ENCODE assay signal across 24 cellular contexts in the genomic region with DNA sequence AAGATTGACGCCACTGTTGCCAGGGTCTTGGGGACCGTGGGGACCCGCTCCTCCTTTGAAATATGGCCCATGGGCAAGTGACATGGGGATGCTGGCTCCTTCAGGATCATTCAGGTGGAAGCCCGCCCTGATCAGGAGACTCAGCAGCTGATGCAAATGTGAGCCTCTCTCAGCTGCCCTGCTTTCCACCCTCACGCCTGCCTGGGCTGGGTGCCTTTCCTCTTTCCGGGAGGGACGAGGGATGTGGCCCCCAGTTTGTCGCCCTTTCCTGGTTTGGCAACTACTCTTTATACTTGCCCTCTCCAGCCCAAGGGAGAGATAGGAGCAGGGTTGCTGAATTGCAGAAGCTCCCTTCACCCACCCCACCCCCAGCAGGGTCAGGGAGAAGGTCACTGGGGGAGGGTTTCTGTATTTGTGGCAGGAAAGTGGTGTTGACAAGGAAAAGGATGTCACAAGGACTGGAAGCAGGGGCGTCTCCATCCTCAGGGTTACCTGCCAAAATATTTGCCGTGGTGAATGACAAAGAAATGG. TPM values are rescaled to one million over a fixed set of nuclear protein-coding genes. Genes with fewer than 3 reads are reported as not detected.
A peak's percentile ranks its signal among the peaks of the same experiment; 100 is the strongest.
DNase-seq lines count a peak whose midpoint lies in the region; ATAC-seq and TF ChIP-seq lines count a peak whose summit lies in the region.
"Had no signal": no experiment of that assay in that cellular context is flagged by ENCODE, and none has a peak within 500 bp of the region (broad histone marks: within the 10 kb centered on the region; RNA-seq: fewer than 3 reads in every experiment).

No MANE protein-coding gene starts in this region.

- H4K5ac ChIP-seq in mesendoderm (ENCODE audit: low read length), result no peak overlapping the region

- no peak overlapping the region for H3K4ac ChIP-seq in mesendoderm (ENCODE audit: low read depth, low read length)

- no peak overlapping the region for H4K8ac ChIP-seq in mesendoderm (ENCODE audit: low read depth, low read length)

- H3K27ac ChIP-seq in heart left ventricle (peak overlapping the region in 7 of 12 donors; percentile 33 to 64 (median 52)), mesendoderm (ENCODE audit: low read depth, low read length) (no peak overlapping the region), gastroesophageal sphincter (peak overlapping the region in 1 of 4 donors; percentile 44)
- H3K27ac ChIP-seq: stomach had no signal

- no peak for TF ChIP-seq POLR2A in heart left ventricle (IDR thresholded peaks at IDR 0.05)
- TF ChIP-seq POLR2A in gastroesophageal sphincter (IDR thresholded peaks at IDR 0.05), result no peak

- H3K4me1 Mint-ChIP-seq in natural killer cell treated with Interleukin-12 subunit alpha and Interleukin-12 subunit beta and Interleukin-15 and Interleukin-18, amount 100 ng/mL, for 72 hours (ENCODE audit: low read depth in 2 of 2), result no peaks in the 10 kb centered on the region
- no peaks in the 10 kb centered on the region for H3K4me1 Mint-ChIP-seq in natural killer cell

- TF ChIP-seq CTCF in natural killer cell (IDR thresholded peaks at IDR 0.05) (no peak), heart left ventricle (IDR thresholded peaks at IDR 0.05) (no peak), gastroesophageal sphincter (IDR thresholded peaks at IDR 0.05) (no peak)

- no peak overlapping the region for H3K4me3 ChIP-seq in heart left ventricle
- H3K4me3 ChIP-seq in mesendoderm (ENCODE audit: low read length), result no peak overlapping the region
- no peak overlapping the region for H3K4me3 ChIP-seq in gastroesophageal sphincter
- H3K4me3 ChIP-seq: adrenal gland, stomach had no signal

- no peak overlapping the region for H3K18ac ChIP-seq in mesendoderm (ENCODE audit: low read length)

- H2AK5ac ChIP-seq in mesendoderm (ENCODE audit: low read length), result no peak overlapping the region

- ATAC-seq in natural killer cell treated with Interleukin-12 subunit alpha and Interleukin-12 subunit beta and Interleukin-15 and Interleukin-18, amount 100 ng/mL, for 72 hours, result no peak
- ATAC-seq in natural killer cell, result no peak
- peak in 3 of 4 donors; percentile 8 to 68 (median 30) for ATAC-seq in heart left ventricle
- ATAC-seq in activated naive CD4-positive, alpha-beta T cell treated with anti-CD3 and anti-CD28 coated beads, Interleukin-2, amount 50 U/mL, for 72 hours, result no peak
- ATAC-seq in GM21528 (IDR thresholded peaks at IDR 0.05; ENCODE audit: low FRiP score, unreplicated experiment), result no peak
- no peak for ATAC-seq in gastroesophageal sphincter

- H3K36me3 ChIP-seq in heart left ventricle, result no peaks in the 10 kb centered on the region
- H3K36me3 ChIP-seq in mesendoderm (ENCODE audit: control insufficient read depth, insufficient read depth, low read length), result no peaks in the 10 kb centered on the region
- H3K36me3 ChIP-seq in gastroesophageal sphincter, result no peaks in the 10 kb centered on the region
- H3K36me3 ChIP-seq: adrenal gland, stomach had no signal

- H3K79me2 ChIP-seq in mesendoderm (ENCODE audit: control insufficient read depth, insufficient read depth, low read length), result no peaks in the 10 kb centered on the region

- H3K79me1 ChIP-seq in mesendoderm (ENCODE audit: low read length), result no peaks in the 10 kb centered on the region

- no peak overlapping the region for H3K27ac Mint-ChIP-seq in natural killer cell treated with Interleukin-12 subunit alpha and Interleukin-12 subunit beta and Interleukin-15 and Interleukin-18, amount 100 ng/mL, for 72 hours
- no peak overlapping the region for H3K27ac Mint-ChIP-seq in natural killer cell
- no peak overlapping the region for H3K27ac Mint-ChIP-seq in activated naive CD4-positive, alpha-beta T cell treated with anti-CD3 and anti-CD28 coated beads, Interleukin-2, amount 50 U/mL, for 72 hours

- no peak overlapping the region for H2BK120ac ChIP-seq in mesendoderm (ENCODE audit: low read depth, low read length)

- H3K23ac ChIP-seq in mesendoderm (ENCODE audit: low read length), result no peak overlapping the region

- no peak overlapping the region for H3K4me3 Mint-ChIP-seq in natural killer cell treated with Interleukin-12 subunit alpha and Interleukin-12 subunit beta and Interleukin-15 and Interleukin-18, amount 100 ng/mL, for 72 hours
- H3K4me3 Mint-ChIP-seq in natural killer cell, result no peak overlapping the region
- H3K4me3 Mint-ChIP-seq: naive B cell had no signal

- no peaks in the 10 kb centered on the region for H3K27me3 ChIP-seq in heart left ventricle
- H3K27me3 ChIP-seq in mesendoderm (ENCODE audit: insufficient read depth, low read length, poor library complexity), result no peaks in the 10 kb centered on the region
- no peaks in the 10 kb centered on the region for H3K27me3 ChIP-seq in gastroesophageal sphincter
- H3K27me3 ChIP-seq: adrenal gland, stomach had no signal

- TF ChIP-seq EP300 in gastroesophageal sphincter (IDR thresholded peaks at IDR 0.05), result no peak

- H3K27me3 Mint-ChIP-seq in natural killer cell treated with Interleukin-12 subunit alpha and Interleukin-12 subunit beta and Interleukin-15 and Interleukin-18, amount 100 ng/mL, for 72 hours, result no peaks in the 10 kb centered on the region
- no peaks in the 10 kb centered on the region for H3K27me3 Mint-ChIP-seq in natural killer cell (ENCODE audit: low read depth in 2 of 2)
- H3K27me3 Mint-ChIP-seq: naive B cell, progenitor cell of endocrine pancreas had no signal

- H3K36me3 Mint-ChIP-seq in natural killer cell treated with Interleukin-12 subunit alpha and Interleukin-12 subunit beta and Interleukin-15 and Interleukin-18, amount 100 ng/mL, for 72 hours, result no peaks in the 10 kb centered on the region
- H3K36me3 Mint-ChIP-seq in natural killer cell, result no peaks in the 10 kb centered on the region
- no peaks in the 10 kb centered on the region for H3K36me3 Mint-ChIP-seq in activated naive CD4-positive, alpha-beta T cell treated with anti-CD3 and anti-CD28 coated beads, Interleukin-2, amount 50 U/mL, for 72 hours

- H3K56ac ChIP-seq in mesendoderm (ENCODE audit: low read length), result peak overlapping the region; percentile 44

- H2BK5ac ChIP-seq in mesendoderm (ENCODE audit: low read length), result no peak overlapping the region

- peak; percentile 58 for DNase-seq in natural killer cell treated with Interleukin-12 subunit alpha and Interleukin-12 subunit beta and Interleukin-15 and Interleukin-18, amount 100 ng/mL, for 72 hours (ENCODE audit: low spot score)
- DNase-seq in natural killer cell, result no peak
- DNase-seq in heart left ventricle, result peak in 1 of 5 donors; percentile 44
- no peak for DNase-seq in mesendoderm
- no peak for DNase-seq in activated naive CD4-positive, alpha-beta T cell treated with anti-CD3 and anti-CD28 coated beads, Interleukin-2, amount 50 U/mL, for 72 hours (ENCODE audit: low spot score in 2 of 2)
- DNase-seq in HuH-7 (ENCODE audit: low spot score), result no peak
- DNase-seq: activated CD4-positive, alpha-beta T cell treated with anti-CD3 and anti-CD28 coated beads, Interleukin-2, amount 50 U/mL, for 4 hours; activated gamma-delta T cell; DND-41; H7; hippocampal formation; naive B cell; NCI-H1105 treated with DMSO at 0.1 percent for 48 hours; NCI-H2081 treated with DMSO at 0.1 percent for 48 hours; SHP77; small intestine; stomach had no signal

- 39 to 53% (median 47%) methylated on average over 7 to 10 of the region's 10 CpGs for WGBS in heart left ventricle, 4 donors
- WGBS in mesendoderm (ENCODE audit: extremely low coverage, insufficient coverage, low lambda C conversion rate), result no CpG with 5 or more reads among the region's 10 CpGs
- 60 to 69% methylated on average over 1 to 6 of the region's 10 CpGs for WGBS in gastroesophageal sphincter (ENCODE audit: low coverage in 1 of 2), 2 donors

- intact Hi-C loops in natural killer cell (cut with micrococcal nuclease) (loop anchor here (5.0 kb wide), 1 partner anchor 343 kb away; no protein-coding TSS in a partner anchor), heart left ventricle (cut with DNase I) (loop anchor here in 9 of 10 donors (2.0 to 10.0 kb wide), 9 partner anchors 28 to 346 kb away; partner anchors contain the start of gene ACOX2 (in 1 of the 9))

- H2BK15ac ChIP-seq in mesendoderm (replicated peaks; ENCODE audit: low read depth), result no peak overlapping the region

- H3K4me2 ChIP-seq in mesendoderm (ENCODE audit: low read length), result no peak overlapping the region

- H3K9me3 ChIP-seq in heart left ventricle (no peaks in the 10 kb centered on the region), gastroesophageal sphincter (no peaks in the 10 kb centered on the region)
- H3K9me3 ChIP-seq: adrenal gland, stomach had no signal

- no peak overlapping the region for H3K9ac ChIP-seq in mesendoderm (ENCODE audit: low read length)

- H3K4me1 ChIP-seq in heart left ventricle, result peaks cover 0 to 20% (median 13%) of the 10 kb centered on the region in 12 donors
- no peaks in the 10 kb centered on the region for H3K4me1 ChIP-seq in mesendoderm (ENCODE audit: control insufficient read depth, low read depth, low read length)
- H3K4me1 ChIP-seq in gastroesophageal sphincter, result no peaks in the 10 kb centered on the region
- H3K4me1 ChIP-seq: adrenal gland had no signal

- no peaks in the 10 kb centered on the region for H3K9me3 Mint-ChIP-seq in natural killer cell treated with Interleukin-12 subunit alpha and Interleukin-12 subunit beta and Interleukin-15 and Interleukin-18, amount 100 ng/mL, for 72 hours
- no peaks in the 10 kb centered on the region for H3K9me3 Mint-ChIP-seq in natural killer cell
- no peaks in the 10 kb centered on the region for H3K9me3 Mint-ChIP-seq in activated naive CD4-positive, alpha-beta T cell treated with anti-CD3 and anti-CD28 coated beads, Interleukin-2, amount 50 U/mL, for 72 hours

RNA-seq across cellular contexts. Expression of gene DNASE1L3, which starts 21.8 kb away (rescaled TPM):
- not detected for total RNA-seq in natural killer cell treated with Interleukin-12 subunit alpha and Interleukin-12 subunit beta and Interleukin-15 and Interleukin-18, amount 100 ng/mL, for 72 hours
- total RNA-seq in natural killer cell (1 to 10 TPM in 1 of 3 donors, not detected in 2; 1.3 TPM), heart left ventricle (1 to 10 TPM in 5 of 9 donors, under 1 TPM in 4; 0.44 to 4.1 (median 1.1) TPM), gastroesophageal sphincter (1 to 10 TPM in 2 of 4 donors, under 1 TPM in 1, not detected in 1; 0.58 to 2.4 (median 1.3) TPM)
- 1 to 10 TPM; 1.2 to 1.3 TPM for polyA plus RNA-seq in heart left ventricle
- polyA plus RNA-seq in mesendoderm (2013, experiment 1 of 2), result not detected
- not detected for polyA plus RNA-seq in mesendoderm (2013, experiment 2 of 2)
- total RNA-seq in activated naive CD4-positive, alpha-beta T cell treated with anti-CD3 and anti-CD28 coated beads, Interleukin-2, amount 50 U/mL, for 72 hours, result not detected
- total RNA-seq: A172; bronchial epithelial cell; H7; progenitor cell of endocrine pancreas; T-helper 1 cell treated with Interleukin-12 subunit alpha and Interleukin-12 subunit beta and Interleukin-4 antibody, amounts not matched to agents 30 ng/mL and 1 ng/mL, for 36 hours had no signal

RNA-seq across cellular contexts. Expression of gene ABHD6, which starts 48.6 kb away (rescaled TPM):
- 1 to 10 TPM; 2.5 to 3.3 TPM for total RNA-seq in natural killer cell treated with Interleukin-12 subunit alpha and Interleukin-12 subunit beta and Interleukin-15 and Interleukin-18, amount 100 ng/mL, for 72 hours
- total RNA-seq in natural killer cell, result 10 to 100 TPM in 1 of 3 donors, 1 to 10 TPM in 2; 5.0 to 10.6 (median 9.3) TPM
- 10 to 100 TPM in 3 of 9 donors, 1 to 10 TPM in 6; 6.0 to 14.6 (median 6.9) TPM for total RNA-seq in heart left ventricle
- polyA plus RNA-seq in heart left ventricle, result 1 to 10 TPM; 2.9 to 8.0 TPM
- 2.7 TPM for polyA plus RNA-seq in mesendoderm (2013, experiment 1 of 2)
- 2.5 TPM for polyA plus RNA-seq in mesendoderm (2013, experiment 2 of 2)
- 1 to 10 TPM; 3.5 to 5.5 TPM for total RNA-seq in activated naive CD4-positive, alpha-beta T cell treated with anti-CD3 and anti-CD28 coated beads, Interleukin-2, amount 50 U/mL, for 72 hours
- total RNA-seq in gastroesophageal sphincter, result 10 to 100 TPM in 3 of 4 donors, 1 to 10 TPM in 1; 6.5 to 27.1 (median 17.6) TPM

Comparison
In these comparisons a context has a peak if more than half of its experiments do, and no peak if none do; other contexts are left out.
1. ATAC-seq: peak in heart left ventricle (3 of 4); none in natural killer cell treated with Interleukin-12 subunit alpha and Interleukin-12 subunit beta and Interleukin-15 and Interleukin-18, amount 100 ng/mL, for 72 hours (0 of 2), natural killer cell (0 of 3), activated naive CD4-positive, alpha-beta T cell treated with anti-CD3 and anti-CD28 coated beads, Interleukin-2, amount 50 U/mL, for 72 hours (0 of 2), GM21528 (single experiment) and gastroesophageal sphincter (single experiment).